In genomic region chr13:35744144-35744543, GRCh38 we compare ENCODE assay signal across 1 cellular context.
A peak's percentile ranks its signal among the peaks of the same experiment; 100 is the strongest.
TF ChIP-seq lines count a peak whose summit lies in the region.

No MANE protein-coding gene starts in this region.

TF ChIP-seq in K562, 482 proteins besides CTCF, POLR2A, EP300 and RAD21 (continued from another document):
- TF ChIP-seq, protein P1, sequence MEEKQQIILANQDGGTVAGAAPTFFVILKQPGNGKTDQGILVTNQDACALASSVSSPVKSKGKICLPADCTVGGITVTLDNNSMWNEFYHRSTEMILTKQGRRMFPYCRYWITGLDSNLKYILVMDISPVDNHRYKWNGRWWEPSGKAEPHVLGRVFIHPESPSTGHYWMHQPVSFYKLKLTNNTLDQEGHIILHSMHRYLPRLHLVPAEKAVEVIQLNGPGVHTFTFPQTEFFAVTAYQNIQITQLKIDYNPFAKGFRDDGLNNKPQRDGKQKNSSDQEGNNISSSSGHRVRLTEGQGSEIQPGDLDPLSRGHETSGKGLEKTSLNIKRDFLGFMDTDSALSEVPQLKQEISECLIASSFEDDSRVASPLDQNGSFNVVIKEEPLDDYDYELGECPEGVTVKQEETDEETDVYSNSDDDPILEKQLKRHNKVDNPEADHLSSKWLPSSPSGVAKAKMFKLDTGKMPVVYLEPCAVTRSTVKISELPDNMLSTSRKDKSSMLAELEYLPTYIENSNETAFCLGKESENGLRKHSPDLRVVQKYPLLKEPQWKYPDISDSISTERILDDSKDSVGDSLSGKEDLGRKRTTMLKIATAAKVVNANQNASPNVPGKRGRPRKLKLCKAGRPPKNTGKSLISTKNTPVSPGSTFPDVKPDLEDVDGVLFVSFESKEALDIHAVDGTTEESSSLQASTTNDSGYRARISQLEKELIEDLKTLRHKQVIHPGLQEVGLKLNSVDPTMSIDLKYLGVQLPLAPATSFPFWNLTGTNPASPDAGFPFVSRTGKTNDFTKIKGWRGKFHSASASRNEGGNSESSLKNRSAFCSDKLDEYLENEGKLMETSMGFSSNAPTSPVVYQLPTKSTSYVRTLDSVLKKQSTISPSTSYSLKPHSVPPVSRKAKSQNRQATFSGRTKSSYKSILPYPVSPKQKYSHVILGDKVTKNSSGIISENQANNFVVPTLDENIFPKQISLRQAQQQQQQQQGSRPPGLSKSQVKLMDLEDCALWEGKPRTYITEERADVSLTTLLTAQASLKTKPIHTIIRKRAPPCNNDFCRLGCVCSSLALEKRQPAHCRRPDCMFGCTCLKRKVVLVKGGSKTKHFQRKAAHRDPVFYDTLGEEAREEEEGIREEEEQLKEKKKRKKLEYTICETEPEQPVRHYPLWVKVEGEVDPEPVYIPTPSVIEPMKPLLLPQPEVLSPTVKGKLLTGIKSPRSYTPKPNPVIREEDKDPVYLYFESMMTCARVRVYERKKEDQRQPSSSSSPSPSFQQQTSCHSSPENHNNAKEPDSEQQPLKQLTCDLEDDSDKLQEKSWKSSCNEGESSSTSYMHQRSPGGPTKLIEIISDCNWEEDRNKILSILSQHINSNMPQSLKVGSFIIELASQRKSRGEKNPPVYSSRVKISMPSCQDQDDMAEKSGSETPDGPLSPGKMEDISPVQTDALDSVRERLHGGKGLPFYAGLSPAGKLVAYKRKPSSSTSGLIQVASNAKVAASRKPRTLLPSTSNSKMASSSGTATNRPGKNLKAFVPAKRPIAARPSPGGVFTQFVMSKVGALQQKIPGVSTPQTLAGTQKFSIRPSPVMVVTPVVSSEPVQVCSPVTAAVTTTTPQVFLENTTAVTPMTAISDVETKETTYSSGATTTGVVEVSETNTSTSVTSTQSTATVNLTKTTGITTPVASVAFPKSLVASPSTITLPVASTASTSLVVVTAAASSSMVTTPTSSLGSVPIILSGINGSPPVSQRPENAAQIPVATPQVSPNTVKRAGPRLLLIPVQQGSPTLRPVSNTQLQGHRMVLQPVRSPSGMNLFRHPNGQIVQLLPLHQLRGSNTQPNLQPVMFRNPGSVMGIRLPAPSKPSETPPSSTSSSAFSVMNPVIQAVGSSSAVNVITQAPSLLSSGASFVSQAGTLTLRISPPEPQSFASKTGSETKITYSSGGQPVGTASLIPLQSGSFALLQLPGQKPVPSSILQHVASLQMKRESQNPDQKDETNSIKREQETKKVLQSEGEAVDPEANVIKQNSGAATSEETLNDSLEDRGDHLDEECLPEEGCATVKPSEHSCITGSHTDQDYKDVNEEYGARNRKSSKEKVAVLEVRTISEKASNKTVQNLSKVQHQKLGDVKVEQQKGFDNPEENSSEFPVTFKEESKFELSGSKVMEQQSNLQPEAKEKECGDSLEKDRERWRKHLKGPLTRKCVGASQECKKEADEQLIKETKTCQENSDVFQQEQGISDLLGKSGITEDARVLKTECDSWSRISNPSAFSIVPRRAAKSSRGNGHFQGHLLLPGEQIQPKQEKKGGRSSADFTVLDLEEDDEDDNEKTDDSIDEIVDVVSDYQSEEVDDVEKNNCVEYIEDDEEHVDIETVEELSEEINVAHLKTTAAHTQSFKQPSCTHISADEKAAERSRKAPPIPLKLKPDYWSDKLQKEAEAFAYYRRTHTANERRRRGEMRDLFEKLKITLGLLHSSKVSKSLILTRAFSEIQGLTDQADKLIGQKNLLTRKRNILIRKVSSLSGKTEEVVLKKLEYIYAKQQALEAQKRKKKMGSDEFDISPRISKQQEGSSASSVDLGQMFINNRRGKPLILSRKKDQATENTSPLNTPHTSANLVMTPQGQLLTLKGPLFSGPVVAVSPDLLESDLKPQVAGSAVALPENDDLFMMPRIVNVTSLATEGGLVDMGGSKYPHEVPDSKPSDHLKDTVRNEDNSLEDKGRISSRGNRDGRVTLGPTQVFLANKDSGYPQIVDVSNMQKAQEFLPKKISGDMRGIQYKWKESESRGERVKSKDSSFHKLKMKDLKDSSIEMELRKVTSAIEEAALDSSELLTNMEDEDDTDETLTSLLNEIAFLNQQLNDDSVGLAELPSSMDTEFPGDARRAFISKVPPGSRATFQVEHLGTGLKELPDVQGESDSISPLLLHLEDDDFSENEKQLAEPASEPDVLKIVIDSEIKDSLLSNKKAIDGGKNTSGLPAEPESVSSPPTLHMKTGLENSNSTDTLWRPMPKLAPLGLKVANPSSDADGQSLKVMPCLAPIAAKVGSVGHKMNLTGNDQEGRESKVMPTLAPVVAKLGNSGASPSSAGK (IDR thresholded peaks at IDR 0.05), result no peak
- TF ChIP-seq TFAP4 (CRISPR knock-in tag; IDR thresholded peaks at IDR 0.05; ENCODE audit: borderline replicate concordance) (no peak), PREB (CRISPR knock-in tag; IDR thresholded peaks at IDR 0.05) (no peak), FOXK1 (CRISPR knock-in tag; IDR thresholded peaks at IDR 0.05; ENCODE audit: borderline replicate concordance) (no peak), BHLHE40 (IDR thresholded peaks at IDR 0.05; ENCODE audit: low read length) (no peak), RB1 (IDR thresholded peaks at IDR 0.05; ENCODE audit: low read depth) (no peak), ZFP1 (CRISPR knock-in tag; IDR thresholded peaks at IDR 0.05) (peak; percentile 73; the same call in 1 of the 2 replicates), ARID4B (CRISPR knock-in tag; IDR thresholded peaks at IDR 0.05) (no peak), ZC3H8 (IDR thresholded peaks at IDR 0.05) (no peak), NR3C1 (CRISPR knock-in tag; IDR thresholded peaks at IDR 0.05) (no peak), ZNF395 (CRISPR knock-in tag; IDR thresholded peaks at IDR 0.05) (peak; percentile 54; the same call in 1 of the 2 replicates), NCOA1 (IDR thresholded peaks at IDR 0.05; ENCODE audit: low read depth) (no peak)
- TF ChIP-seq, protein P2, sequence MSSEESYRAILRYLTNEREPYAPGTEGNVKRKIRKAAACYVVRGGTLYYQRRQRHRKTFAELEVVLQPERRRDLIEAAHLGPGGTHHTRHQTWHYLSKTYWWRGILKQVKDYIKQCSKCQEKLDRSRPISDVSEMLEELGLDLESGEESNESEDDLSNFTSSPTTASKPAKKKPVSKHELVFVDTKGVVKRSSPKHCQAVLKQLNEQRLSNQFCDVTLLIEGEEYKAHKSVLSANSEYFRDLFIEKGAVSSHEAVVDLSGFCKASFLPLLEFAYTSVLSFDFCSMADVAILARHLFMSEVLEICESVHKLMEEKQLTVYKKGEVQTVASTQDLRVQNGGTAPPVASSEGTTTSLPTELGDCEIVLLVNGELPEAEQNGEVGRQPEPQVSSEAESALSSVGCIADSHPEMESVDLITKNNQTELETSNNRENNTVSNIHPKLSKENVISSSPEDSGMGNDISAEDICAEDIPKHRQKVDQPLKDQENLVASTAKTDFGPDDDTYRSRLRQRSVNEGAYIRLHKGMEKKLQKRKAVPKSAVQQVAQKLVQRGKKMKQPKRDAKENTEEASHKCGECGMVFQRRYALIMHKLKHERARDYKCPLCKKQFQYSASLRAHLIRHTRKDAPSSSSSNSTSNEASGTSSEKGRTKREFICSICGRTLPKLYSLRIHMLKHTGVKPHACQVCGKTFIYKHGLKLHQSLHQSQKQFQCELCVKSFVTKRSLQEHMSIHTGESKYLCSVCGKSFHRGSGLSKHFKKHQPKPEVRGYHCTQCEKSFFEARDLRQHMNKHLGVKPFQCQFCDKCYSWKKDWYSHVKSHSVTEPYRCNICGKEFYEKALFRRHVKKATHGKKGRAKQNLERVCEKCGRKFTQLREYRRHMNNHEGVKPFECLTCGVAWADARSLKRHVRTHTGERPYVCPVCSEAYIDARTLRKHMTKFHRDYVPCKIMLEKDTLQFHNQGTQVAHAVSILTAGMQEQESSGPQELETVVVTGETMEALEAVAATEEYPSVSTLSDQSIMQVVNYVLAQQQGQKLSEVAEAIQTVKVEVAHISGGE (CRISPR knock-in tag; IDR thresholded peaks at IDR 0.05), result no peak
- TF ChIP-seq, protein P3, sequence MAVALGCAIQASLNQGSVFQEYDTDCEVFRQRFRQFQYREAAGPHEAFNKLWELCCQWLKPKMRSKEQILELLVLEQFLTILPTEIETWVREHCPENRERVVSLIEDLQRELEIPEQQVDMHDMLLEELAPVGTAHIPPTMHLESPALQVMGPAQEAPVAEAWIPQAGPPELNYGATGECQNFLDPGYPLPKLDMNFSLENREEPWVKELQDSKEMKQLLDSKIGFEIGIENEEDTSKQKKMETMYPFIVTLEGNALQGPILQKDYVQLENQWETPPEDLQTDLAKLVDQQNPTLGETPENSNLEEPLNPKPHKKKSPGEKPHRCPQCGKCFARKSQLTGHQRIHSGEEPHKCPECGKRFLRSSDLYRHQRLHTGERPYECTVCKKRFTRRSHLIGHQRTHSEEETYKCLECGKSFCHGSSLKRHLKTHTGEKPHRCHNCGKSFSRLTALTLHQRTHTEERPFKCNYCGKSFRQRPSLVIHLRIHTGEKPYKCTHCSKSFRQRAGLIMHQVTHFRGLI (CRISPR knock-in tag; IDR thresholded peaks at IDR 0.05), result peak; percentile 89
- TF ChIP-seq, protein P4, sequence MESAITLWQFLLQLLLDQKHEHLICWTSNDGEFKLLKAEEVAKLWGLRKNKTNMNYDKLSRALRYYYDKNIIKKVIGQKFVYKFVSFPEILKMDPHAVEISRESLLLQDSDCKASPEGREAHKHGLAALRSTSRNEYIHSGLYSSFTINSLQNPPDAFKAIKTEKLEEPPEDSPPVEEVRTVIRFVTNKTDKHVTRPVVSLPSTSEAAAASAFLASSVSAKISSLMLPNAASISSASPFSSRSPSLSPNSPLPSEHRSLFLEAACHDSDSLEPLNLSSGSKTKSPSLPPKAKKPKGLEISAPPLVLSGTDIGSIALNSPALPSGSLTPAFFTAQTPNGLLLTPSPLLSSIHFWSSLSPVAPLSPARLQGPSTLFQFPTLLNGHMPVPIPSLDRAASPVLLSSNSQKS (CRISPR knock-in tag; IDR thresholded peaks at IDR 0.05), result no peak
